ENCODE assay signal across 9 cellular contexts in the genomic region with DNA sequence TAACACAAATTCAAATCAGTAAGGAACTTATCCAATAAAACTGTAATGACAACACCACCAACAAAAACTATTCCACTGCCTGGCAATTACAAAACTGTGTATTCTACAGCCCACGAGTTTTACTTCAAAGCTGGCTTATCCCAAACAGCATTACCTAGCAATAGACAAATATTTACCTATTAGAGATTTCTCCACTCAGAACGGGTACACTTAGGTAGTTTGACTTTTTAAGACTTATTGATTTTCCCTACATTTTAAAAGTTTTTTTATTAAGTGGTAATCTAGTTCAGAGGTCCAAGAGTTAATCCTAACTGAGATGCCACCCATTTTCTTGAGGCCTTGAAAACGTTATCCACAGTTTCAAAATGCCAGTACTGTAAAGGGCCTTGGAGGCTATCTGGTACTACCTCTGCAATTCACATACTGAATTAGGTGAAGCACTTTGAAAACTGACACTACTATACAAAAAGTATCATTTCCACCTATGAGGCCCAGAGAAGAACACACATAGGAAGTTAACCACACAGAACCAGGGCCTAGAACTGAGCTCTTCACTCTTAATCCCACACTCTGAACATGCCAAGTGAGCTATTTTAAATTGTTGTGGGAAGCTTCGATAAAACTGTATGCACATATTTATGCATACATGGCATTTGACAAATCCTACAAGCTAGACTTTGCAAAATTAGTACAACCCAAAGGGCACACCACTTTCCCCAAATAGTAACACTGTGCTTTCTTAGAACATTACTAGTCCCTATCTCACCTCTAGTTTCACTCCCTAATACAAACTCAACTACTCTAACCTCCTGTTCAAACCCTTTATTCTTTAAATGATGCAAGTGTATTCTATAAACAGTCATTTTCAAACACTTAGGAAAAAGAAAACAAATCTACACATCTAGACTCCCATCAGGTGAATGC.
A peak's percentile ranks its signal among the peaks of the same experiment; 100 is the strongest.
DNase-seq lines count a peak whose midpoint lies in the region; ATAC-seq and TF ChIP-seq lines count a peak whose summit lies in the region.
"Had no signal": no experiment of that assay in that cellular context is flagged by ENCODE, and none has a peak within 500 bp of the region (broad histone marks: within the 10 kb centered on the region; RNA-seq: fewer than 3 reads in every experiment).

No MANE protein-coding gene starts in this region.

- peaks cover 59% of the 10 kb centered on the region for H3K4me1 Mint-ChIP-seq in stimulated activated memory B cell treated with anti-CD40 and anti-IgM and Interleukin-4, amounts not matched to agents 10 μg/mL and 1 μg/mL and 100 μg/mL, for 72 hours

- no peaks in the 10 kb centered on the region for H3K27me3 Mint-ChIP-seq in stimulated activated memory B cell treated with anti-CD40 and anti-IgM and Interleukin-4, amounts not matched to agents 10 μg/mL and 1 μg/mL and 100 μg/mL, for 72 hours

- H3K4me3 ChIP-seq in WI38 (ENCODE audit: low read depth, low read length): peak overlapping the region; percentile 80

- H3K4me3 Mint-ChIP-seq in stimulated activated memory B cell treated with anti-CD40 and anti-IgM and Interleukin-4, amounts not matched to agents 10 μg/mL and 1 μg/mL and 100 μg/mL, for 72 hours: no peak overlapping the region

- H3K9me3 Mint-ChIP-seq in stimulated activated memory B cell treated with anti-CD40 and anti-IgM and Interleukin-4, amounts not matched to agents 10 μg/mL and 1 μg/mL and 100 μg/mL, for 72 hours: no peaks in the 10 kb centered on the region

- TF ChIP-seq CTCF in WI38 (IDR thresholded peaks at IDR 0.05; ENCODE audit: low read depth, low read length): no peak

- ATAC-seq in stimulated activated memory B cell treated with anti-CD40 and anti-IgM and Interleukin-4, amounts not matched to agents 10 μg/mL and 1 μg/mL and 100 μg/mL, for 72 hours: no peak
- ATAC-seq in GM21737 (IDR thresholded peaks at IDR 0.05; ENCODE audit: unreplicated experiment): no peak
- ATAC-seq in GM19324 (IDR thresholded peaks at IDR 0.05; ENCODE audit: low FRiP score, unreplicated experiment): no peak

- H3K36me3 Mint-ChIP-seq in stimulated activated memory B cell treated with anti-CD40 and anti-IgM and Interleukin-4, amounts not matched to agents 10 μg/mL and 1 μg/mL and 100 μg/mL, for 72 hours: no peaks in the 10 kb centered on the region

- H3K27ac Mint-ChIP-seq in stimulated activated memory B cell treated with anti-CD40 and anti-IgM and Interleukin-4, amounts not matched to agents 10 μg/mL and 1 μg/mL and 100 μg/mL, for 72 hours: peak overlapping the region; percentile 88

- DNase-seq in NCI-H2107 treated with DMSO at 0.1 percent for 48 hours (lab: John Stamatoyannopoulos, UW; ENCODE audit: unreplicated experiment): peak; percentile 11
- DNase-seq in NCI-H2107 (lab: John Stamatoyannopoulos, UW): no peak
- peak; percentile 15 for DNase-seq in globus pallidus (ENCODE audit: low spot score)
- DNase-seq in activated CD4-positive, alpha-beta T cell treated with anti-CD3 and anti-CD28 coated beads, Interleukin-2, amount 50 U/mL, for 1 hour: no peak
- DNase-seq: BE2C had no signal

Comparison
In these comparisons a context has a peak if more than half of its experiments do, and no peak if none do; other contexts are left out.
1. DNase-seq: peak in NCI-H2107 treated with DMSO at 0.1 percent for 48 hours (single experiment) and globus pallidus (single experiment); none in NCI-H2107 (single experiment) and activated CD4-positive, alpha-beta T cell treated with anti-CD3 and anti-CD28 coated beads, Interleukin-2, amount 50 U/mL, for 1 hour (single experiment).